2 cellular contexts compared by ENCODE assay signal in the genomic region with DNA sequence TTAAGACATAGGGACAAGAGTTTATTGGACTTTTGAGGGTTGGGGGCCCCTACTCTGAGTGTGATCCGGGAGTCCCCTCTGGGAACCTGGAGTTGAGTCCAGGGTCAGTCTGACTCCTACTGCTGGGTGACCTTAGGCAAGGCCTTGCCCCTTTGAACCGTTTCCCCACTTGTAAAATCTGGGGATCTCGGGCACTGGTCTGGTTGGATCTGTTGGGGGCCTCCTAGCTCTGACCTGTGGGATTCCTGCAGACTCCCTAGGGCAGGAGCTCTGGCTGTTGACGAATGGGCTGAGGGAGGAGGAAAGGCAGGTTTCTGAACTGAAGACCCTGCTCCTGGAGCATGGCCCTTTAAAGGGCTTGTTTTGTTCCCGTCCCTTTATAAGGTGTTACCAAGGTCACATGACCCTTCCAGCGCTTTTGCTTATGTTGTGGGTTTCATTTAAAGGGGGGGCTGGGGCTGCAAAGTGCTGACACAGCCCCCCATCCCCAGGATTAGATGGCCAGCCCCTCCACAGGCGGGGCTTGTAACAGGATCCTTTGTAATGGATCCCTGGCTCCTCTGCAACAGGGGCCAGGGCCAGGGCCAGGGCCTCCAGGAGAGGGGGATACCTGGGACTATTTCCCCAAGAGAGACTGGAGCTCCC.
TF ChIP-seq lines count a peak whose summit lies in the region.

No MANE protein-coding gene starts in this region.

TF ChIP-seq in HEK293, 187 proteins besides CTCF, POLR2A, EP300 and RAD21:
- TF ChIP-seq, protein P1, sequence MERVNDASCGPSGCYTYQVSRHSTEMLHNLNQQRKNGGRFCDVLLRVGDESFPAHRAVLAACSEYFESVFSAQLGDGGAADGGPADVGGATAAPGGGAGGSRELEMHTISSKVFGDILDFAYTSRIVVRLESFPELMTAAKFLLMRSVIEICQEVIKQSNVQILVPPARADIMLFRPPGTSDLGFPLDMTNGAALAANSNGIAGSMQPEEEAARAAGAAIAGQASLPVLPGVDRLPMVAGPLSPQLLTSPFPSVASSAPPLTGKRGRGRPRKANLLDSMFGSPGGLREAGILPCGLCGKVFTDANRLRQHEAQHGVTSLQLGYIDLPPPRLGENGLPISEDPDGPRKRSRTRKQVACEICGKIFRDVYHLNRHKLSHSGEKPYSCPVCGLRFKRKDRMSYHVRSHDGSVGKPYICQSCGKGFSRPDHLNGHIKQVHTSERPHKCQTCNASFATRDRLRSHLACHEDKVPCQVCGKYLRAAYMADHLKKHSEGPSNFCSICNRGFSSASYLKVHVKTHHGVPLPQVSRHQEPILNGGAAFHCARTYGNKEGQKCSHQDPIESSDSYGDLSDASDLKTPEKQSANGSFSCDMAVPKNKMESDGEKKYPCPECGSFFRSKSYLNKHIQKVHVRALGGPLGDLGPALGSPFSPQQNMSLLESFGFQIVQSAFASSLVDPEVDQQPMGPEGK (tag by site-specific recombination; IDR thresholded peaks at IDR 0.05) = peak; percentile 58
- TF ChIP-seq ZNF112 (tag by site-specific recombination; IDR thresholded peaks at IDR 0.05) (no peak), ZBTB8A (tag by site-specific recombination; IDR thresholded peaks at IDR 0.05) (peak; percentile 64; the same call in 1 of the 2 replicates)
TF ChIP-seq in HEK293: peak in this region for 2.

TF ChIP-seq in K562, 482 proteins besides CTCF, POLR2A, EP300 and RAD21:
- TF ChIP-seq, protein P2, sequence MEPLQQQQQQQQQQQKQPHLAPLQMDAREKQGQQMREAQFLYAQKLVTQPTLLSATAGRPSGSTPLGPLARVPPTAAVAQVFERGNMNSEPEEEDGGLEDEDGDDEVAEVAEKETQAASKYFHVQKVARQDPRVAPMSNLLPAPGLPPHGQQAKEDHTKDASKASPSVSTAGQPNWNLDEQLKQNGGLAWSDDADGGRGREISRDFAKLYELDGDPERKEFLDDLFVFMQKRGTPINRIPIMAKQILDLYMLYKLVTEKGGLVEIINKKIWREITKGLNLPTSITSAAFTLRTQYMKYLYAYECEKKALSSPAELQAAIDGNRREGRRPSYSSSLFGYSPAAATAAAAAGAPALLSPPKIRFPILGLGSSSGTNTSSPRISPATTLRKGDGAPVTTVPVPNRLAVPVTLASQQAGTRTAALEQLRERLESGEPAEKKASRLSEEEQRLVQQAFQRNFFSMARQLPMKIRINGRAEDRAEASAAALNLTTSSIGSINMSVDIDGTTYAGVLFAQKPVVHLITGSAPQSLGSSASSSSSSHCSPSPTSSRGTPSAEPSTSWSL (CRISPR knock-in tag; IDR thresholded peaks at IDR 0.05; ENCODE audit: borderline replicate concordance) = no peak
- no peak for TF ChIP-seq ZNF12 (CRISPR knock-in tag; IDR thresholded peaks at IDR 0.05)
- TF ChIP-seq, protein P3, sequence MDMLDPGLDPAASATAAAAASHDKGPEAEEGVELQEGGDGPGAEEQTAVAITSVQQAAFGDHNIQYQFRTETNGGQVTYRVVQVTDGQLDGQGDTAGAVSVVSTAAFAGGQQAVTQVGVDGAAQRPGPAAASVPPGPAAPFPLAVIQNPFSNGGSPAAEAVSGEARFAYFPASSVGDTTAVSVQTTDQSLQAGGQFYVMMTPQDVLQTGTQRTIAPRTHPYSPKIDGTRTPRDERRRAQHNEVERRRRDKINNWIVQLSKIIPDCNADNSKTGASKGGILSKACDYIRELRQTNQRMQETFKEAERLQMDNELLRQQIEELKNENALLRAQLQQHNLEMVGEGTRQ (CRISPR knock-in tag; IDR thresholded peaks at IDR 0.05) = peak; percentile 39
- TF ChIP-seq E2F3 (CRISPR knock-in tag; IDR thresholded peaks at IDR 0.05) = no peak
- TF ChIP-seq, protein P4, sequence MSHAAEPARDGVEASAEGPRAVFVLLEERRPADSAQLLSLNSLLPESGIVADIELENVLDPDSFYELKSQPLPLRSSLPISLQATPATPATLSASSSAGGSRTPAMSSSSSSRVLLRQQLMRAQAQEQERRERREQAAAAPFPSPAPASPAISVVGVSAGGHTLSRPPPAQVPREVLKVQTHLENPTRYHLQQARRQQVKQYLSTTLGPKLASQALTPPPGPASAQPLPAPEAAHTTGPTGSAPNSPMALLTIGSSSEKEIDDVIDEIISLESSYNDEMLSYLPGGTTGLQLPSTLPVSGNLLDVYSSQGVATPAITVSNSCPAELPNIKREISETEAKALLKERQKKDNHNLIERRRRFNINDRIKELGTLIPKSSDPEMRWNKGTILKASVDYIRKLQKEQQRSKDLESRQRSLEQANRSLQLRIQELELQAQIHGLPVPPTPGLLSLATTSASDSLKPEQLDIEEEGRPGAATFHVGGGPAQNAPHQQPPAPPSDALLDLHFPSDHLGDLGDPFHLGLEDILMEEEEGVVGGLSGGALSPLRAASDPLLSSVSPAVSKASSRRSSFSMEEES (CRISPR knock-in tag; IDR thresholded peaks at IDR 0.05) = peak; percentile 81
- no peak for TF ChIP-seq ZNF121 (CRISPR knock-in tag; conservative IDR thresholded peaks at IDR 0.05)
